20 cellular contexts compared by ENCODE assay signal in the genomic region with DNA sequence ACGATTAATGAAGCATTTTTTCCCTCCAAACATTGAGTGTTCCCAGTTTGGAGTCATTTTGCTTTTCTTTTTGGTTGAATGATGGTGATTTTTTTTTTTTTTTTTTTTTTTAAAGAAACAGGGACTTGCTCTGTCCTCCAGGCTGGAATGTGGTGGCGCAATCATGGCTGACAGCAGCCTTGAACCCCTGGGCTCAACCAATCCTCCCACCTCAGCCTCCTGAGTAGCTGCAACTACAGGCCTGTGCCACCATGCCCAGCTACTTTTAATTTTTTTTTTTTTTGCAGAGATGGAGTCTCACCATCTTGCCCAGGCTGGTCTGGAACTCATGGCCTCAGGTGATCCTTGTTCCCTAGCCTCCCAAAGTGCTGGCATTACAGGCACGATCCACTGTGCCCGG. TPM values are rescaled to one million over a fixed set of nuclear protein-coding genes. Genes with fewer than 3 reads are reported as not detected.
A peak's percentile ranks its signal among the peaks of the same experiment; 100 is the strongest.
DNase-seq lines count a peak whose midpoint lies in the region; ATAC-seq, FAIRE-seq and TF ChIP-seq lines count a peak whose summit lies in the region.
"Had no signal": no experiment of that assay in that cellular context is flagged by ENCODE, and none has a peak within 500 bp of the region (broad histone marks: within the 10 kb centered on the region; RNA-seq: fewer than 3 reads in every experiment).

No MANE protein-coding gene starts in this region.

- intact Hi-C loops in adrenal gland (cut with DNase I) = no loop called here

- H3K4me1 ChIP-seq in adrenal gland (replicated peaks in 1 of 2) (peaks cover 12 to 15% of the 10 kb centered on the region in 2 donors), keratinocyte (ENCODE audit: control insufficient read depth, extremely low read depth, insufficient read depth, low read length) (peaks cover 42% of the 10 kb centered on the region)

- H3K79me2 ChIP-seq in keratinocyte (ENCODE audit: control insufficient read depth, insufficient read depth, low read length) = no peaks in the 10 kb centered on the region

- no peaks in the 10 kb centered on the region for H3K9me1 ChIP-seq in keratinocyte (ENCODE audit: control insufficient read depth, extremely low read depth, insufficient read depth, low read length)

- H3K4me3 ChIP-seq in adrenal gland (no peak overlapping the region), keratinocyte (ENCODE audit: control insufficient read depth in 2 of 3, extremely low read depth in 1 of 3, insufficient read depth in 2 of 3, low read depth in 1 of 3, low read length in 3 of 3) (peak overlapping the region in 1 of 3 experiments; percentile 36), skin epidermis (no peak overlapping the region)
- H3K4me3 ChIP-seq: GM23248, K562 had no signal

- H3K27ac ChIP-seq in adrenal gland (peak overlapping the region in 4 of 5 donors; percentile 43 to 81 (median 72)), keratinocyte (ENCODE audit: control insufficient read depth, insufficient read depth, low read length) (no peak overlapping the region), skin epidermis (peak overlapping the region in 18 of 21 experiments; percentile 22 to 90 (median 70))
- H3K27ac ChIP-seq: GM23248 had no signal

- TF ChIP-seq CTCF in adrenal gland (IDR thresholded peaks at IDR 0.05) = no peak
- no peak for TF ChIP-seq CTCF in keratinocyte (optimal IDR thresholded peaks at IDR 0.05 in 1 of 3, IDR thresholded peaks at IDR 0.05 in 1 of 3, conservative IDR thresholded peaks at IDR 0.05 in 1 of 3; ENCODE audit: extremely low read depth in 1 of 3, insufficient read depth in 2 of 3, low read length in 3 of 3)

- TF ChIP-seq POLR2A in adrenal gland (IDR thresholded peaks at IDR 0.05) = no peak

- H3K4me2 ChIP-seq in keratinocyte (ENCODE audit: control insufficient read depth, extremely low read depth, insufficient read depth, low read depth, low read length) = peak overlapping the region; percentile 79
- H3K4me2 ChIP-seq: SK-N-SH had no signal

- no peaks in the 10 kb centered on the region for H3K9me3 ChIP-seq in adrenal gland (replicated peaks in 1 of 3)
- H3K9me3 ChIP-seq in keratinocyte (ENCODE audit: control insufficient read depth, low read depth, low read length) = no peaks in the 10 kb centered on the region
- H3K9me3 ChIP-seq: SK-N-SH had no signal

- no peak overlapping the region for H3K9ac ChIP-seq in keratinocyte (ENCODE audit: control insufficient read depth, extremely low read depth, insufficient read depth, low read length)
- H3K9ac ChIP-seq: GM23248, SK-N-SH had no signal

- H4K20me1 ChIP-seq in keratinocyte (ENCODE audit: control insufficient read depth, extremely low read depth, insufficient read depth, low read length) = no peaks in the 10 kb centered on the region

- H3K36me3 ChIP-seq in adrenal gland (replicated peaks in 1 of 2) (no peaks in the 10 kb centered on the region), keratinocyte (ENCODE audit: control insufficient read depth in 2 of 2, extremely low read depth in 1 of 2, insufficient read depth in 2 of 2, low read length in 2 of 2) (no peaks in the 10 kb centered on the region)

- no peak for FAIRE-seq in keratinocyte (lab: Jason Lieb, UNC)
- FAIRE-seq: K562, RCC 7860 had no signal

- DNase-seq in adrenal gland (peak in 6 of 7 donors; percentile 59 to 76 (median 68)), keratinocyte (ENCODE audit: low read depth, low spot score) (no peak)
- DNase-seq: ACHN, DND-41, GM23248, NCI-H1417, NCI-H187, NCI-H2227 treated with DMSO at 0.1 percent for 48 hours, NCI-H510A treated with DMSO at 0.1 percent for 48 hours, NCI-H774, SHP77 treated with DMSO at 0.1 percent for 48 hours, SK-N-SH had no signal

- 60 to 71% (median 63%) methylated on average over 4 of the region's 4 CpGs for WGBS in adrenal gland, 4 donors

- TF ChIP-seq EP300 in Ishikawa (IDR thresholded peaks at IDR 0.05; ENCODE audit: borderline replicate concordance) = no peak

- TF ChIP-seq RAD21 in Ishikawa (IDR thresholded peaks at IDR 0.05; ENCODE audit: low read depth) = no peak

- H3K27me3 ChIP-seq in adrenal gland = no peaks in the 10 kb centered on the region
- H3K27me3 ChIP-seq in keratinocyte (ENCODE audit: control insufficient read depth, extremely low read depth, insufficient read depth, low read length) = no peaks in the 10 kb centered on the region

- dilution Hi-C loops in keratinocyte (cut with MboI; ENCODE audit: extremely low pct_ligation_motif_present, low sequenced_read_pairs) = no loop called here

- no peak overlapping the region for H2AFZ ChIP-seq in keratinocyte (ENCODE audit: control insufficient read depth, low read length)
- H2AFZ ChIP-seq: GM23248 had no signal

- ATAC-seq in GM18502 (IDR thresholded peaks at IDR 0.05; ENCODE audit: poor library complexity, unreplicated experiment) = no peak
- no peak for ATAC-seq in GM18873 (IDR thresholded peaks at IDR 0.05; ENCODE audit: low FRiP score, unreplicated experiment)
- ATAC-seq in HG03442 (IDR thresholded peaks at IDR 0.05; ENCODE audit: unreplicated experiment) = no peak
- ATAC-seq: HCT116, K562 had no signal

TF ChIP-seq in Ishikawa, 13 proteins besides CTCF, POLR2A, EP300 and RAD21:
- TF ChIP-seq FOXM1 (IDR thresholded peaks at IDR 0.05; ENCODE audit: borderline replicate concordance, low read depth) = no peak
- TF ChIP-seq EGR1 (IDR thresholded peaks at IDR 0.05) = no peak
- TF ChIP-seq CEBPB (IDR thresholded peaks at IDR 0.05) = peak; percentile 78
- TF ChIP-seq, protein P1, sequence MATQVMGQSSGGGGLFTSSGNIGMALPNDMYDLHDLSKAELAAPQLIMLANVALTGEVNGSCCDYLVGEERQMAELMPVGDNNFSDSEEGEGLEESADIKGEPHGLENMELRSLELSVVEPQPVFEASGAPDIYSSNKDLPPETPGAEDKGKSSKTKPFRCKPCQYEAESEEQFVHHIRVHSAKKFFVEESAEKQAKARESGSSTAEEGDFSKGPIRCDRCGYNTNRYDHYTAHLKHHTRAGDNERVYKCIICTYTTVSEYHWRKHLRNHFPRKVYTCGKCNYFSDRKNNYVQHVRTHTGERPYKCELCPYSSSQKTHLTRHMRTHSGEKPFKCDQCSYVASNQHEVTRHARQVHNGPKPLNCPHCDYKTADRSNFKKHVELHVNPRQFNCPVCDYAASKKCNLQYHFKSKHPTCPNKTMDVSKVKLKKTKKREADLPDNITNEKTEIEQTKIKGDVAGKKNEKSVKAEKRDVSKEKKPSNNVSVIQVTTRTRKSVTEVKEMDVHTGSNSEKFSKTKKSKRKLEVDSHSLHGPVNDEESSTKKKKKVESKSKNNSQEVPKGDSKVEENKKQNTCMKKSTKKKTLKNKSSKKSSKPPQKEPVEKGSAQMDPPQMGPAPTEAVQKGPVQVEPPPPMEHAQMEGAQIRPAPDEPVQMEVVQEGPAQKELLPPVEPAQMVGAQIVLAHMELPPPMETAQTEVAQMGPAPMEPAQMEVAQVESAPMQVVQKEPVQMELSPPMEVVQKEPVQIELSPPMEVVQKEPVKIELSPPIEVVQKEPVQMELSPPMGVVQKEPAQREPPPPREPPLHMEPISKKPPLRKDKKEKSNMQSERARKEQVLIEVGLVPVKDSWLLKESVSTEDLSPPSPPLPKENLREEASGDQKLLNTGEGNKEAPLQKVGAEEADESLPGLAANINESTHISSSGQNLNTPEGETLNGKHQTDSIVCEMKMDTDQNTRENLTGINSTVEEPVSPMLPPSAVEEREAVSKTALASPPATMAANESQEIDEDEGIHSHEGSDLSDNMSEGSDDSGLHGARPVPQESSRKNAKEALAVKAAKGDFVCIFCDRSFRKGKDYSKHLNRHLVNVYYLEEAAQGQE (IDR thresholded peaks at IDR 0.05; ENCODE audit: low read depth) = no peak

RNA-seq across cellular contexts. Expression of a gene that starts 46.2 kb away (rescaled TPM):
- 10 to 100 TPM; 18.3 to 41.3 (median 21.8) TPM for total RNA-seq in adrenal gland
- polyA plus RNA-seq in adrenal gland (10 to 100 TPM in 1 of 3 donors, 1 to 10 TPM in 2; 7.9 to 11.0 (median 9.6) TPM), keratinocyte (9.9 to 18.7 TPM (median 17.6 TPM) in 3 replicates)
- 66.4 TPM for polyA plus RNA-seq in keratinocyte (2011; ENCODE audit: low read depth)
- polyA plus RNA-seq in keratinocyte (2011; cell fraction: cytosol; rRNA removed) = 11.2 and 14.0 TPM in 2 replicates
- 11.4 TPM in 2 replicates for polyA plus RNA-seq in keratinocyte (2011; cell fraction: nucleus; rRNA removed)
- 11.0 and 143 TPM in 2 replicates for polyA plus RNA-seq in keratinocyte (2012; ENCODE audit: low replicate concordance)
- polyA minus RNA-seq in keratinocyte = 12.0 to 15.1 TPM (median 12.1 TPM) in 3 replicates
- 12.5 TPM for polyA minus RNA-seq in keratinocyte (2011; cell fraction: cytosol; rRNA and poly(A)+ RNA removed)
- 4.2 and 4.6 TPM in 2 replicates for polyA minus RNA-seq in keratinocyte (2011; cell fraction: nucleus; rRNA and poly(A)+ RNA removed)
